ENCODE assay signal across 25 cellular contexts in genomic region chr5:148684528-148684927, GRCh38. TPM values are rescaled to one million over a fixed set of nuclear protein-coding genes. Genes with fewer than 3 reads are reported as not detected.
DNase-seq lines count a peak whose midpoint lies in the region; ATAC-seq, FAIRE-seq and TF ChIP-seq lines count a peak whose summit lies in the region.
"Had no signal": no experiment of that assay in that cellular context is flagged by ENCODE, and none has a peak within 500 bp of the region (broad histone marks: within the 10 kb centered on the region; RNA-seq: fewer than 3 reads in every experiment).

No MANE protein-coding gene starts in this region.

- CTCF ChIA-PET in activated CD8-positive, alpha-beta T cell treated with anti-CD3 and anti-CD28 coated beads, Interleukin-2, amount 10 ng/mL, durations not matched to agents 7 days and 5 days (lab: Charles Lee) = interaction anchor here (1.4 kb wide), 1 partner anchor 47 kb away, joined by 7 read pairs; no protein-coding TSS in a partner anchor

- no peak overlapping the region for H3K4me3 Mint-ChIP-seq in activated CD8-positive, alpha-beta T cell treated with anti-CD3 and anti-CD28 coated beads, Interleukin-2, amount 10 ng/mL, durations not matched to agents 7 days and 5 days

- H3K4me1 Mint-ChIP-seq in activated CD8-positive, alpha-beta T cell treated with anti-CD3 and anti-CD28 coated beads, Interleukin-2, amount 10 ng/mL, durations not matched to agents 7 days and 5 days (ENCODE audit: low read depth) = no peaks in the 10 kb centered on the region

- H3K4ac ChIP-seq in mesendoderm (ENCODE audit: low read depth, low read length) = no peak overlapping the region

- H3K27ac Mint-ChIP-seq in activated CD8-positive, alpha-beta T cell treated with anti-CD3 and anti-CD28 coated beads, Interleukin-2, amount 10 ng/mL, durations not matched to agents 7 days and 5 days = no peak overlapping the region

- WGBS in mesendoderm (ENCODE audit: extremely low coverage, insufficient coverage, low lambda C conversion rate) = no CpG with 5 or more reads among the region's 2 CpGs

- ATAC-seq in activated CD8-positive, alpha-beta T cell treated with anti-CD3 and anti-CD28 coated beads, Interleukin-2, amount 10 ng/mL, durations not matched to agents 7 days and 5 days = no peak
- no peak for ATAC-seq in GM21737 (IDR thresholded peaks at IDR 0.05; ENCODE audit: unreplicated experiment)
- ATAC-seq: K562, Panc1 had no signal

- H3K27ac ChIP-seq in mesendoderm (ENCODE audit: low read depth, low read length) = no peak overlapping the region
- H3K27ac ChIP-seq: RWPE1 had no signal

- no peaks in the 10 kb centered on the region for H3K36me3 Mint-ChIP-seq in activated CD8-positive, alpha-beta T cell treated with anti-CD3 and anti-CD28 coated beads, Interleukin-2, amount 10 ng/mL, durations not matched to agents 7 days and 5 days (ENCODE audit: low read depth)

- H3K9ac ChIP-seq in mesendoderm (ENCODE audit: low read length) = no peak overlapping the region
- H3K9ac ChIP-seq: SK-N-SH had no signal

- TF ChIP-seq CTCF in bronchial epithelial cell (IDR thresholded peaks at IDR 0.05; ENCODE audit: insufficient read depth, low read length, severe bottlenecking) = no peak
- TF ChIP-seq CTCF in fibroblast of mammary gland (conservative IDR thresholded peaks at IDR 0.05; ENCODE audit: control insufficient read depth, insufficient read depth, low read depth, low read length) = no peak

- H3K4me2 ChIP-seq in mesendoderm (ENCODE audit: low read length) = no peak overlapping the region
- H3K4me2 ChIP-seq: SK-N-SH had no signal

- no peak overlapping the region for H2BK120ac ChIP-seq in mesendoderm (ENCODE audit: low read depth, low read length)

- H3K79me2 ChIP-seq in mesendoderm (ENCODE audit: control insufficient read depth, insufficient read depth, low read length) = no peaks in the 10 kb centered on the region

- H2AK5ac ChIP-seq in mesendoderm (ENCODE audit: low read length) = no peak overlapping the region

- H3K23ac ChIP-seq in mesendoderm (ENCODE audit: low read length) = no peak overlapping the region

- H4K8ac ChIP-seq in mesendoderm (ENCODE audit: low read depth, low read length) = no peak overlapping the region

- no peaks in the 10 kb centered on the region for H3K27me3 Mint-ChIP-seq in activated CD8-positive, alpha-beta T cell treated with anti-CD3 and anti-CD28 coated beads, Interleukin-2, amount 10 ng/mL, durations not matched to agents 7 days and 5 days (ENCODE audit: low read depth)

- no peak overlapping the region for H2BK5ac ChIP-seq in mesendoderm (ENCODE audit: low read length)

- no peaks in the 10 kb centered on the region for H3K79me1 ChIP-seq in mesendoderm (ENCODE audit: low read length)

- H3K27me3 ChIP-seq in bronchial epithelial cell (ENCODE audit: control insufficient read depth, insufficient read depth, low read length) = no peaks in the 10 kb centered on the region
- no peaks in the 10 kb centered on the region for H3K27me3 ChIP-seq in mesendoderm (ENCODE audit: insufficient read depth, low read length, poor library complexity)

- H3K36me3 ChIP-seq in bronchial epithelial cell (ENCODE audit: control insufficient read depth, insufficient read depth, low read length) = no peaks in the 10 kb centered on the region
- H3K36me3 ChIP-seq in mesendoderm (ENCODE audit: control insufficient read depth, insufficient read depth, low read length) = no peaks in the 10 kb centered on the region

- H2BK15ac ChIP-seq in mesendoderm (replicated peaks; ENCODE audit: low read depth) = no peak overlapping the region

- peak overlapping the region; percentile 25 for H3K56ac ChIP-seq in mesendoderm (ENCODE audit: low read length)

- POLR2A ChIA-PET in activated CD8-positive, alpha-beta T cell treated with anti-CD3 and anti-CD28 coated beads, Interleukin-2, amount 10 ng/mL, durations not matched to agents 7 days and 5 days (lab: Charles Lee) = no interaction called here

- H4K5ac ChIP-seq in mesendoderm (ENCODE audit: low read length) = no peak overlapping the region

- H3K9me3 Mint-ChIP-seq in activated CD8-positive, alpha-beta T cell treated with anti-CD3 and anti-CD28 coated beads, Interleukin-2, amount 10 ng/mL, durations not matched to agents 7 days and 5 days (ENCODE audit: insufficient read depth) = no peaks in the 10 kb centered on the region

- peaks cover 6% of the 10 kb centered on the region for H3K4me1 ChIP-seq in mesendoderm (ENCODE audit: control insufficient read depth, low read depth, low read length)

- H3K18ac ChIP-seq in mesendoderm (ENCODE audit: low read length) = no peak overlapping the region

- peak; percentile 13 for DNase-seq in HT1080 (ENCODE audit: low read depth)
- peak; percentile 87 for DNase-seq in bronchial epithelial cell (ENCODE audit: low read depth)
- DNase-seq in fibroblast of mammary gland (ENCODE audit: low read depth) = peak; percentile 9
- no peak for DNase-seq in mesendoderm
- no peak for DNase-seq in activated CD8-positive, alpha-beta T cell treated with anti-CD3 and anti-CD28 coated beads, Interleukin-2, amount 10 ng/mL, durations not matched to agents 7 days and 5 days
- DNase-seq in DMS153 (lab: John Stamatoyannopoulos, UW) = no peak
- DNase-seq in NCI-H2107 treated with DMSO at 0.1 percent for 48 hours (lab: John Stamatoyannopoulos, UW; ENCODE audit: unreplicated experiment) = no peak
- DNase-seq: Calu3, DND-41, H7, Kasumi-1, NCI-H2029, NCI-H2227 treated with DMSO at 0.1 percent for 48 hours, NCI-H526 treated with DMSO at 0.1 percent for 48 hours, SK-N-SH had no signal

- no peak for FAIRE-seq in bronchial epithelial cell (lab: Jason Lieb, UNC)
- FAIRE-seq: GM18507, HTR-8/SVneo, K562 had no signal

- H3K4me3 ChIP-seq in bronchial epithelial cell (ENCODE audit: low read depth, low read length) = no peak overlapping the region
- H3K4me3 ChIP-seq in fibroblast of mammary gland (ENCODE audit: control insufficient read depth, low read depth, low read length) = no peak overlapping the region
- H3K4me3 ChIP-seq in mesendoderm (ENCODE audit: low read length) = no peak overlapping the region
- H3K4me3 ChIP-seq: K562 had no signal

RNA-seq across cellular contexts. Expression of gene HTR4, which starts 30.2 kb away (rescaled TPM):
- total RNA-seq in HT1080 (2014; rRNA removed; shearing (Covaris generic)) = not detected in 2 replicates
- not detected in 2 replicates for polyA plus RNA-seq in HT1080 (2015; cell fraction: cytosol; rRNA removed)
- polyA plus RNA-seq in HT1080 (2015; cell fraction: nucleus; rRNA removed) = not detected in 2 replicates
- 0.26 TPM in 1 of 2 replicates, not detected in the other for total RNA-seq in bronchial epithelial cell
- polyA plus RNA-seq in mesendoderm (2013, experiment 1 of 2) = not detected
- not detected for polyA plus RNA-seq in mesendoderm (2013, experiment 2 of 2)
- total RNA-seq in activated CD8-positive, alpha-beta T cell treated with anti-CD3 and anti-CD28 coated beads, Interleukin-2, amount 10 ng/mL, durations not matched to agents 7 days and 5 days = not detected
- total RNA-seq: A172, Calu3, H7, K562, M059J, NCI-H460 had no signal
- polyA plus RNA-seq: BJ, SK-N-SH had no signal

Comparison
In these comparisons a context has a peak if more than half of its experiments do, and no peak if none do; other contexts are left out.
1. DNase-seq: peak in HT1080 (single experiment), bronchial epithelial cell (single experiment) and fibroblast of mammary gland (single experiment); none in mesendoderm (single experiment), activated CD8-positive, alpha-beta T cell treated with anti-CD3 and anti-CD28 coated beads, Interleukin-2, amount 10 ng/mL, durations not matched to agents 7 days and 5 days (single experiment), DMS153 (single experiment) and NCI-H2107 treated with DMSO at 0.1 percent for 48 hours (single experiment).